8 cellular contexts compared by ENCODE assay signal in the genomic region with DNA sequence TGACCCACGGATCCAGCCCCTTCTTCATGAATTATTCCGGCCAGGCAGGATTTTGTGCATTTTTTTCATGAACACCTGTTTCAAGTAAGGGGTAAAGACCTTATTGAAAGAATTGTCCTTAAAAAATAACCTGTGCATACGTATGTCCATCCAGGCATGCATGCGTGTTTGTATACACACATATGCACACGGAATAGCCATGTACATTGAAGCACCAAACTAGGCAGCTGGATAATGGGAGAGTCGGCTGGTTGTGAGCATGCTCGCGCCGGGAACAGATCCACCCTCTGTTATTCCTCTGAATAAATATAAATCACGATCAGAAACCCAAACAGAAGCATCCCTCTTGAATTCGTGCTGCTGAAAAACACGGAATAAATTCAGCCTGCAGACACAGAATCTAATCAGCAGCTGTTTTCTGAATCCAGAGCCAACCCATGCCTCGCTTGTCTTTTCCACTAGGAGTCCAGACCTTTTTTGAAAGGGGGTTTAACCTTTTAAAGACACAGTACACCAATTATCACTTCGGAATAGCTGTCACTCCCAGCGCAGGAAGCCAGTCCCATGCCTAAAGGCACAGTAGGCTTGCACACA. TPM values are rescaled to one million over a fixed set of nuclear protein-coding genes. Genes with fewer than 3 reads are reported as not detected.
A peak's percentile ranks its signal among the peaks of the same experiment; 100 is the strongest.
DNase-seq lines count a peak whose midpoint lies in the region; ATAC-seq and TF ChIP-seq lines count a peak whose summit lies in the region.

A gene (minus strand): TSS at position 473 of the 594 bp plus-strand sequence.

- no peaks in the 10 kb centered on the region for H3K36me3 Mint-ChIP-seq in activated CD8-positive, alpha-beta T cell treated with anti-CD3 and anti-CD28 coated beads for 36 hours (ENCODE audit: low read depth)
- no peaks in the 10 kb centered on the region for H3K36me3 Mint-ChIP-seq in glutamatergic neuron (ENCODE audit: unreplicated experiment)
- H3K36me3 Mint-ChIP-seq in osteocyte (ENCODE audit: unreplicated experiment) = no peaks in the 10 kb centered on the region

- POLR2A ChIA-PET in activated CD8-positive, alpha-beta T cell treated with anti-CD3 and anti-CD28 coated beads for 36 hours (lab: Charles Lee) = interaction anchor here (0.5 to 1.9 kb wide), 5 partner anchors 9 to 326 kb away, joined by 3 to 6 read pairs (median 3); no protein-coding TSS in a partner anchor

- peaks cover 4% of the 10 kb centered on the region for H3K9me3 Mint-ChIP-seq in activated CD8-positive, alpha-beta T cell treated with anti-CD3 and anti-CD28 coated beads for 36 hours
- no peaks in the 10 kb centered on the region for H3K9me3 Mint-ChIP-seq in glutamatergic neuron (ENCODE audit: unreplicated experiment)
- H3K9me3 Mint-ChIP-seq in osteocyte (ENCODE audit: unreplicated experiment) = no peaks in the 10 kb centered on the region

- peak within 1 kb of the TSS; percentile 93 for H3K4me3 Mint-ChIP-seq in activated CD8-positive, alpha-beta T cell treated with anti-CD3 and anti-CD28 coated beads for 36 hours
- H3K4me3 Mint-ChIP-seq in glutamatergic neuron (ENCODE audit: unreplicated experiment) = peak within 1 kb of the TSS; percentile 92
- H3K4me3 Mint-ChIP-seq in osteocyte (ENCODE audit: unreplicated experiment) = peak within 1 kb of the TSS; percentile 72

- peak; percentile 87 for DNase-seq in DMS53 (lab: John Stamatoyannopoulos, UW)
- peak; percentile 41 for DNase-seq in NCI-H1417 treated with DMSO at 0.1 percent for 48 hours (lab: John Stamatoyannopoulos, UW)
- DNase-seq in activated CD8-positive, alpha-beta T cell treated with anti-CD3 and anti-CD28 coated beads for 36 hours = no peak
- no peak for DNase-seq in glutamatergic neuron
- no peak for DNase-seq in osteocyte (ENCODE audit: extremely low spot score, unreplicated experiment)
- DNase-seq in T-helper 9 cell = no peak

- TF ChIP-seq CTCF in activated CD8-positive, alpha-beta T cell treated with anti-CD3 and anti-CD28 coated beads for 36 hours (IDR thresholded peaks at IDR 0.05) = no peak
- no peak for TF ChIP-seq CTCF in glutamatergic neuron (IDR thresholded peaks at IDR 0.05; ENCODE audit: partially characterized antibody, unreplicated experiment)
- TF ChIP-seq CTCF in osteocyte (IDR thresholded peaks at IDR 0.05) = no peak

- H3K27ac Mint-ChIP-seq in activated CD8-positive, alpha-beta T cell treated with anti-CD3 and anti-CD28 coated beads for 36 hours = peak within 1 kb of the TSS; percentile 98
- H3K27ac Mint-ChIP-seq in glutamatergic neuron (ENCODE audit: unreplicated experiment) = no peak within 1 kb of the TSS
- H3K27ac Mint-ChIP-seq in osteocyte (ENCODE audit: unreplicated experiment) = no peak within 1 kb of the TSS

- peaks cover 64% of the 10 kb centered on the region for H3K4me1 Mint-ChIP-seq in activated CD8-positive, alpha-beta T cell treated with anti-CD3 and anti-CD28 coated beads for 36 hours (ENCODE audit: low read depth)
- peaks cover 14% of the 10 kb centered on the region for H3K4me1 Mint-ChIP-seq in glutamatergic neuron (ENCODE audit: low read depth, unreplicated experiment)
- peaks cover 35% of the 10 kb centered on the region for H3K4me1 Mint-ChIP-seq in osteocyte (ENCODE audit: unreplicated experiment)

- intact Hi-C loops in activated CD8-positive, alpha-beta T cell treated with anti-CD3 and anti-CD28 coated beads for 36 hours (cut with micrococcal nuclease) = loop anchor here (10.0 kb wide), 1 partner anchor 116 kb away; no protein-coding TSS in a partner anchor

- CTCF ChIA-PET in activated CD8-positive, alpha-beta T cell treated with anti-CD3 and anti-CD28 coated beads for 36 hours (lab: Charles Lee) = interaction anchor here (0.9 to 1.8 kb wide), 4 partner anchors 27 to 345 kb away, joined by 3 to 6 read pairs (median 4); no protein-coding TSS in a partner anchor

- no peaks in the 10 kb centered on the region for H3K27me3 Mint-ChIP-seq in activated CD8-positive, alpha-beta T cell treated with anti-CD3 and anti-CD28 coated beads for 36 hours
- peaks cover 5% of the 10 kb centered on the region for H3K27me3 Mint-ChIP-seq in glutamatergic neuron (ENCODE audit: unreplicated experiment)
- peaks cover 21% of the 10 kb centered on the region for H3K27me3 Mint-ChIP-seq in osteocyte (ENCODE audit: unreplicated experiment)

- no peak for ATAC-seq in activated CD8-positive, alpha-beta T cell treated with anti-CD3 and anti-CD28 coated beads for 36 hours
- ATAC-seq in HG03521 (IDR thresholded peaks at IDR 0.05; ENCODE audit: unreplicated experiment) (no peak), HG02610 (IDR thresholded peaks at IDR 0.05; ENCODE audit: unreplicated experiment) (no peak)

RNA-seq across cellular contexts. Expression of the gene that starts here (rescaled TPM):
- 10 to 100 TPM; 18.6 to 20.4 TPM for total RNA-seq in activated CD8-positive, alpha-beta T cell treated with anti-CD3 and anti-CD28 coated beads for 36 hours
- total RNA-seq in glutamatergic neuron (ENCODE audit: unreplicated experiment) = 15.1 TPM
- 0.78 and 0.97 TPM in 2 replicates for total RNA-seq in osteocyte

Comparison
In these comparisons a context has a peak if more than half of its experiments do, and no peak if none do; other contexts are left out.
1. DNase-seq: peak in DMS53 (single experiment) and NCI-H1417 treated with DMSO at 0.1 percent for 48 hours (single experiment); none in activated CD8-positive, alpha-beta T cell treated with anti-CD3 and anti-CD28 coated beads for 36 hours (single experiment), glutamatergic neuron (single experiment), osteocyte (single experiment) and T-helper 9 cell (single experiment).
2. Peak in every context shown above with its lines, with median percentiles within 50 percentile points of each other: H3K4me3 Mint-ChIP-seq.